ENCODE assay signal across 8 cellular contexts in genomic region chr17:47239663-47240374, GRCh38. TPM values are rescaled to one million over a fixed set of nuclear protein-coding genes. Genes with fewer than 3 reads are reported as not detected.
A peak's percentile ranks its signal among the peaks of the same experiment; 100 is the strongest.
DNase-seq lines count a peak whose midpoint lies in the region; ATAC-seq, FAIRE-seq and TF ChIP-seq lines count a peak whose summit lies in the region.

No MANE protein-coding gene starts in this region.

- dilution Hi-C loops in IMR-90 (cut with HindIII; ENCODE audit: low sequenced_read_pairs, unreplicated experiment) = no loop called here

- WGBS in IMR-90 (ENCODE audit: extremely low coverage in 2 of 2, insufficient read length in 1 of 2), 2 experiments = 86% methylated on average over 4 of the region's 7 CpGs; no CpG with 5 or more reads in 1 of the 2 experiments
- 74% methylated on average over 7 of the region's 7 CpGs for WGBS in prostate gland

- H3K36me3 ChIP-seq in BLaER1 (0 out of 2 replicates have a peak, but pooled peaks cover 8% of the 10 kb centered on the region), IMR-90 (ENCODE audit: control insufficient read depth, insufficient read depth, low read length) (no peaks in the 10 kb centered on the region), prostate gland (no peaks in the 10 kb centered on the region)

- POLR2A ChIA-PET in IMR-90 (lab: Charles Lee; ENCODE audit: unreplicated experiment) = interaction anchor here (0.6 kb wide), 1 partner anchor 75 kb away, joined by 8 read pairs; no protein-coding TSS in a partner anchor

- peak overlapping the region; percentile 86 for H2BK5ac ChIP-seq in IMR-90 (ENCODE audit: low read depth, low read length, poor library complexity, severe bottlenecking)

- H3K4me3 ChIP-seq in BLaER1 (peak overlapping the region; percentile 32; the same call in 1 of the 2 replicates), IMR-90 (ENCODE audit: insufficient read depth, low read depth, low read length) (no peak overlapping the region), prostate gland (no peak overlapping the region)

- H2BK15ac ChIP-seq in IMR-90 (ENCODE audit: low read depth, low read length) = peak overlapping the region; percentile 96

- TF ChIP-seq RAD21 in IMR-90 (IDR thresholded peaks at IDR 0.05; ENCODE audit: low read length) = peak; percentile 14; the same call in 1 of the 2 replicates

- CTCF ChIA-PET in IMR-90 (lab: Yijun Ruan, JAX) = interaction anchor here (0.9 to 1.5 kb wide), 4 partner anchors 9 to 76 kb away, joined by 4 to 5 read pairs (median 4); no protein-coding TSS in a partner anchor

- in situ Hi-C loops in IMR-90 (cut with MboI; ENCODE audit: low sequenced_read_pairs) = no loop called here

- BruUV-seq in IMR-90 (replicated peaks; lab: Mats Ljungman, UMichigan) = no TSS peak

- TF ChIP-seq CTCF in IMR-90 (conservative IDR thresholded peaks at IDR 0.05; ENCODE audit: low read depth, low read length) (no peak), prostate gland (IDR thresholded peaks at IDR 0.05) (no peak)

- TF ChIP-seq POLR2A in IMR-90 (IDR thresholded peaks at IDR 0.05; ENCODE audit: low read depth, low read length) = no peak
- TF ChIP-seq POLR2A in prostate gland (IDR thresholded peaks at IDR 0.05) = no peak

- peak overlapping the region; percentile 97 for H2BK120ac ChIP-seq in IMR-90 (ENCODE audit: low read depth, low read length)

- H3K27me3 ChIP-seq in BLaER1 (no peaks in the 10 kb centered on the region), IMR-90 (ENCODE audit: control insufficient read depth, insufficient read depth, low read length) (no peaks in the 10 kb centered on the region), prostate gland (replicated peaks; ENCODE audit: insufficient read depth) (no peaks in the 10 kb centered on the region)

- H4K20me1 ChIP-seq in BLaER1 (no peaks in the 10 kb centered on the region), IMR-90 (ENCODE audit: insufficient read depth, low read length) (no peaks in the 10 kb centered on the region)

- H3K9ac ChIP-seq in BLaER1 (peak overlapping the region; percentile 63; the same call in 1 of the 2 replicates), IMR-90 (ENCODE audit: low read depth, low read length) (peak overlapping the region; percentile 12; the same call in 1 of the 2 replicates)

- peak overlapping the region; percentile 95 for H3K14ac ChIP-seq in IMR-90 (replicated peaks; ENCODE audit: low read depth, low read length)

- ATAC-seq in IMR-90 (ENCODE audit: low read depth) = peak; percentile 91
- no peak for ATAC-seq in GM19467 (IDR thresholded peaks at IDR 0.05; ENCODE audit: unreplicated experiment)
- no peak for ATAC-seq in GM18861 (IDR thresholded peaks at IDR 0.05; ENCODE audit: unreplicated experiment)
- ATAC-seq in HG02870 (IDR thresholded peaks at IDR 0.05; ENCODE audit: unreplicated experiment) = no peak

- H2BK20ac ChIP-seq in IMR-90 (ENCODE audit: low read depth, low read length) = peak overlapping the region; percentile 99

- H3K18ac ChIP-seq in IMR-90 (ENCODE audit: low read depth, low read length) = peak overlapping the region; percentile 92

- peak overlapping the region; percentile 75 for H2AK9ac ChIP-seq in IMR-90 (replicated peaks; ENCODE audit: low read depth, low read length, poor library complexity)

- H4K5ac ChIP-seq in IMR-90 (ENCODE audit: low read depth, low read length) = peak overlapping the region; percentile 83

- H3K4me2 ChIP-seq in BLaER1 = peak overlapping the region; percentile 92
- 0 out of 2 replicates have a peak overlapping the region, but pooled peaks have one; percentile 0 for H3K4me2 ChIP-seq in IMR-90 (ENCODE audit: low read depth, low read length)

- H4K8ac ChIP-seq in IMR-90 (ENCODE audit: low read depth in 2 of 2, low read length in 2 of 2) = peak overlapping the region; percentile 88 to 89

- H3K9me3 ChIP-seq in BLaER1 = peaks cover 33% of the 10 kb centered on the region
- H3K9me3 ChIP-seq in IMR-90 (ENCODE audit: control insufficient read depth, insufficient read depth, low read length) = no peaks in the 10 kb centered on the region; the same call in 1 of the 2 replicates
- no peaks in the 10 kb centered on the region for H3K9me3 ChIP-seq in prostate gland

- no peaks in the 10 kb centered on the region for H3K79me1 ChIP-seq in IMR-90 (ENCODE audit: low read depth in 1 of 2, low read length in 2 of 2)

- peak overlapping the region; percentile 97 for H3K4ac ChIP-seq in IMR-90 (ENCODE audit: low read depth, low read length)

- peak overlapping the region; percentile 89 for H3K23ac ChIP-seq in IMR-90 (ENCODE audit: low read depth, low read length)

- intact Hi-C loops in IMR-90 (cut with micrococcal nuclease) = no loop called here
- intact Hi-C loops in prostate gland (cut with DNase I) = loop anchor here (10.0 kb wide), 1 partner anchor 375 kb away; no protein-coding TSS in a partner anchor

- H3K4me1 ChIP-seq in BLaER1 (peaks cover 50% of the 10 kb centered on the region), IMR-90 (ENCODE audit: control insufficient read depth, insufficient read depth, low read length) (peaks cover 9% of the 10 kb centered on the region), prostate gland (replicated peaks) (no peaks in the 10 kb centered on the region)

- H3K9me1 ChIP-seq in IMR-90 (ENCODE audit: insufficient read depth, low read length) = peaks cover 13% of the 10 kb centered on the region

- peak overlapping the region; percentile 97 for H4K91ac ChIP-seq in IMR-90 (ENCODE audit: insufficient read depth, low read depth, low read length)

- H3K56ac ChIP-seq in IMR-90 (ENCODE audit: extremely low read depth, insufficient read depth, low read length) = peak overlapping the region; percentile 65

- DNase-seq in IMR-90 = peak; percentile 98
- DNase-seq in SW 1271 (lab: John Stamatoyannopoulos, UW) = peak; percentile 89 to 94
- DNase-seq in frontal cortex (ENCODE audit: low spot score in 2 of 2) = peak; percentile 45 to 62
- DNase-seq in prostate gland (ENCODE audit: low spot score) = peak; percentile 30

- peak overlapping the region; percentile 85 for H2AFZ ChIP-seq in IMR-90 (replicated peaks; ENCODE audit: low read length, poor library complexity)

- FAIRE-seq in frontal cortex (lab: Jason Lieb, UNC) = no peak

- H2AK5ac ChIP-seq in IMR-90 (ENCODE audit: low read depth, low read length) = peak overlapping the region; percentile 96

- H3K27ac ChIP-seq in BLaER1 (peak overlapping the region; percentile 82), IMR-90 (ENCODE audit: insufficient read depth, low read length) (peak overlapping the region; percentile 63), prostate gland (no peak overlapping the region)

TF ChIP-seq in IMR-90, 13 proteins besides CTCF, POLR2A, EP300 and RAD21:
- TF ChIP-seq RCOR1 (IDR thresholded peaks at IDR 0.05; ENCODE audit: insufficient replicate concordance, low read length) (no peak), SMC3 (IDR thresholded peaks at IDR 0.05; ENCODE audit: low read depth, low read length) (peak; percentile 23; the same call in 1 of the 2 replicates), BHLHE40 (IDR thresholded peaks at IDR 0.05; ENCODE audit: low read depth, low read length) (no peak), FOS (IDR thresholded peaks at IDR 0.05; ENCODE audit: low read depth, low read length) (peak; percentile 46), MAZ (IDR thresholded peaks at IDR 0.05; ENCODE audit: borderline replicate concordance, low read depth, low read length) (no peak), MXI1 (IDR thresholded peaks at IDR 0.05; ENCODE audit: borderline replicate concordance, low read depth, low read length) (no peak), NFE2L2 (IDR thresholded peaks at IDR 0.05; ENCODE audit: low read depth, low read length) (no peak), CEBPB (IDR thresholded peaks at IDR 0.05; ENCODE audit: low read depth, low read length) (peak; percentile 39; the same call in 1 of the 2 replicates)

RNA-seq across cellular contexts. Expression of gene ITGB3, which starts 13.8 kb away (rescaled TPM):
- 14.4 and 17.6 TPM in 2 replicates for total RNA-seq in IMR-90 (2012; rRNA removed)
- 9.0 and 9.8 TPM in 2 replicates for polyA plus RNA-seq in IMR-90 (2012; rRNA removed)
- 5.7 and 6.6 TPM in 2 replicates for polyA plus RNA-seq in IMR-90 (2012; cell fraction: cytosol; rRNA removed)
- polyA plus RNA-seq in IMR-90 (2012; cell fraction: nucleus; rRNA removed; ENCODE audit: low replicate concordance) = 2.9 and 7.5 TPM in 2 replicates
- total RNA-seq in frontal cortex = 1.2 TPM
- 10 to 100 TPM in 1 of 2 donors, 1 to 10 TPM in 1; 3.4 to 12.4 TPM for total RNA-seq in prostate gland

RNA-seq across cellular contexts. Expression of gene MYL4, which starts 30.7 kb away (rescaled TPM):
- total RNA-seq in IMR-90 (2012; rRNA removed) (0.28 TPM in 1 of 2 replicates, not detected in the other), frontal cortex (4.1 TPM), prostate gland (1 to 10 TPM in 1 of 2 donors, not detected in 1; 4.3 TPM)
- polyA plus RNA-seq in IMR-90 (2012; rRNA removed) = 0.20 TPM in 1 of 2 replicates, not detected in the other
- 0.14 TPM in 1 of 2 replicates, not detected in the other for polyA plus RNA-seq in IMR-90 (2012; cell fraction: cytosol; rRNA removed)
- 0.41 and 0.42 TPM in 2 replicates for polyA plus RNA-seq in IMR-90 (2012; cell fraction: nucleus; rRNA removed; ENCODE audit: low replicate concordance)

RNA-seq across cellular contexts. Expression of gene CDC27, which starts 50.7 kb away (rescaled TPM):
- total RNA-seq in IMR-90 (2012; rRNA removed) (170 and 190 TPM in 2 replicates), frontal cortex (153 TPM), prostate gland (10 to 100 TPM; 32.2 to 76.9 TPM)
- polyA plus RNA-seq in IMR-90 (2012; rRNA removed) = 47.7 and 57.9 TPM in 2 replicates
- 12.3 and 13.8 TPM in 2 replicates for polyA plus RNA-seq in IMR-90 (2012; cell fraction: cytosol; rRNA removed)
- 15.1 and 99.8 TPM in 2 replicates for polyA plus RNA-seq in IMR-90 (2012; cell fraction: nucleus; rRNA removed; ENCODE audit: low replicate concordance)

Comparison
In these comparisons a context has a peak if more than half of its experiments do, and no peak if none do; other contexts are left out.
1. H3K27ac ChIP-seq: peak in BLaER1 (single experiment) and IMR-90 (single experiment); none in prostate gland (0 of 2).
2. DNase-seq: peak in every context shown above with its lines; median percentile 98 in IMR-90; 92 in SW 1271; 54 in frontal cortex; 30 in prostate gland.